In genomic region chr16:276360-277077, GRCh38 we compare ENCODE assay signal across 11 cellular contexts. TPM values are rescaled to one million over a fixed set of nuclear protein-coding genes. Genes with fewer than 3 reads are reported as not detected.
DNase-seq lines count a peak whose midpoint lies in the region; ATAC-seq and TF ChIP-seq lines count a peak whose summit lies in the region.
"Had no signal": no experiment of that assay in that cellular context is flagged by ENCODE, and none has a peak within 500 bp of the region (broad histone marks: within the 10 kb centered on the region; RNA-seq: fewer than 3 reads in every experiment).

No MANE protein-coding gene starts in this region.

- TF ChIP-seq CTCF in GM23338 (conservative IDR thresholded peaks at IDR 0.05; ENCODE audit: low read depth in 2 of 2): no peak

- no peaks in the 10 kb centered on the region; the same call in 2 of the 3 replicates for H3K36me3 Mint-ChIP-seq in GM23338 (ENCODE audit: low read depth)
- H3K36me3 Mint-ChIP-seq in central memory CD8-positive, alpha-beta T cell (ENCODE audit: insufficient read depth): peaks cover 4% of the 10 kb centered on the region
- H3K36me3 Mint-ChIP-seq in natural killer cell treated with Interleukin-12 subunit alpha and Interleukin-12 subunit beta and Interleukin-15 and Interleukin-18, amount 100 ng/mL, for 72 hours: no peaks in the 10 kb centered on the region

- peak overlapping the region; percentile 71 for H3K4me3 Mint-ChIP-seq in GM23338
- peak overlapping the region; percentile 48 for H3K4me3 Mint-ChIP-seq in central memory CD8-positive, alpha-beta T cell
- peak overlapping the region; percentile 42 for H3K4me3 Mint-ChIP-seq in natural killer cell treated with Interleukin-12 subunit alpha and Interleukin-12 subunit beta and Interleukin-15 and Interleukin-18, amount 100 ng/mL, for 72 hours

- no peaks in the 10 kb centered on the region for H3K4me1 Mint-ChIP-seq in GM23338
- H3K4me1 Mint-ChIP-seq in central memory CD8-positive, alpha-beta T cell: peaks cover 6% of the 10 kb centered on the region
- peaks cover 6 to 7% of the 10 kb centered on the region in 2 donors for H3K4me1 Mint-ChIP-seq in natural killer cell treated with Interleukin-12 subunit alpha and Interleukin-12 subunit beta and Interleukin-15 and Interleukin-18, amount 100 ng/mL, for 72 hours (ENCODE audit: low read depth in 2 of 2)

- H3K27ac Mint-ChIP-seq in GM23338: no peak overlapping the region
- no peak overlapping the region for H3K27ac Mint-ChIP-seq in central memory CD8-positive, alpha-beta T cell (ENCODE audit: low read depth)
- H3K27ac Mint-ChIP-seq in natural killer cell treated with Interleukin-12 subunit alpha and Interleukin-12 subunit beta and Interleukin-15 and Interleukin-18, amount 100 ng/mL, for 72 hours: no peak overlapping the region

- peaks cover 4% of the 10 kb centered on the region; the same call in 1 of the 2 replicates for H3F3A ChIP-seq in GM23338 (replicated peaks; ENCODE audit: low read depth)

- H3K79me2 ChIP-seq in GM23338 (replicated peaks; ENCODE audit: insufficient read depth): no peaks in the 10 kb centered on the region
- H3K79me2 ChIP-seq: hepatocyte had no signal

- H3K4me3 ChIP-seq in GM23338: peak overlapping the region; percentile 63; the same call in 1 of the 2 replicates
- H3K4me3 ChIP-seq: hepatocyte, SK-N-MC had no signal

- no peaks in the 10 kb centered on the region for H3K9me3 Mint-ChIP-seq in GM23338
- H3K9me3 Mint-ChIP-seq in central memory CD8-positive, alpha-beta T cell: no peaks in the 10 kb centered on the region
- no peaks in the 10 kb centered on the region for H3K9me3 Mint-ChIP-seq in natural killer cell treated with Interleukin-12 subunit alpha and Interleukin-12 subunit beta and Interleukin-15 and Interleukin-18, amount 100 ng/mL, for 72 hours

- peaks cover 59% of the 10 kb centered on the region for H3K27me3 ChIP-seq in GM23338 (ENCODE audit: insufficient read depth)

- no peaks in the 10 kb centered on the region for H3K9me2 ChIP-seq in GM23338 (ENCODE audit: insufficient read depth)

- no peak for DNase-seq in GM23338 (ENCODE audit: low spot score)
- no peak for DNase-seq in central memory CD8-positive, alpha-beta T cell (ENCODE audit: low spot score in 2 of 2)
- no peak for DNase-seq in natural killer cell treated with Interleukin-12 subunit alpha and Interleukin-12 subunit beta and Interleukin-15 and Interleukin-18, amount 100 ng/mL, for 72 hours (ENCODE audit: low spot score)
- no peak for DNase-seq in caudate nucleus (lab: John Stamatoyannopoulos, UW)
- no peak for DNase-seq in GDM1 (lab: John Stamatoyannopoulos, UW)
- DNase-seq: COR-L47, cortex of kidney, NCI-H446 treated with DMSO at 0.1 percent for 48 hours had no signal

- 0 out of 2 replicates have a peak, but pooled peaks cover 2% of the 10 kb centered on the region for H4K20me1 ChIP-seq in GM23338 (replicated peaks; ENCODE audit: insufficient read depth)

- ATAC-seq in GM23338 (no peak), GM18520 (IDR thresholded peaks at IDR 0.05; ENCODE audit: unreplicated experiment) (no peak)
- ATAC-seq in central memory CD8-positive, alpha-beta T cell (replicated peaks; ENCODE audit: extremely low read depth, poor library complexity, severe bottlenecking): no peak
- no peak for ATAC-seq in natural killer cell treated with Interleukin-12 subunit alpha and Interleukin-12 subunit beta and Interleukin-15 and Interleukin-18, amount 100 ng/mL, for 72 hours

- H2AFZ ChIP-seq in GM23338: 0 out of 2 replicates have a peak overlapping the region, but pooled peaks have one; percentile 23
- H2AFZ ChIP-seq: hepatocyte had no signal

- peaks cover 42% of the 10 kb centered on the region for H3K27me3 Mint-ChIP-seq in GM23338 (ENCODE audit: insufficient read depth, low read depth, poor library complexity)
- peaks cover 5% of the 10 kb centered on the region for H3K27me3 Mint-ChIP-seq in central memory CD8-positive, alpha-beta T cell
- H3K27me3 Mint-ChIP-seq in natural killer cell treated with Interleukin-12 subunit alpha and Interleukin-12 subunit beta and Interleukin-15 and Interleukin-18, amount 100 ng/mL, for 72 hours: no peaks in the 10 kb centered on the region

- no peaks in the 10 kb centered on the region for H3K4me1 ChIP-seq in GM23338 (ENCODE audit: insufficient read depth)

- H3K4me2 ChIP-seq in GM23338: no peak overlapping the region; the same call in 1 of the 2 replicates

- H3K36me3 ChIP-seq in GM23338 (ENCODE audit: insufficient read depth): no peaks in the 10 kb centered on the region

- H3K27ac ChIP-seq in GM23338 (ENCODE audit: low read depth) (no peak overlapping the region), caudate nucleus (ENCODE audit: low read depth, low read length) (no peak overlapping the region)
- H3K27ac ChIP-seq: hepatocyte, SK-N-MC had no signal

TF ChIP-seq in GM23338, 12 proteins besides CTCF, POLR2A, EP300 and RAD21 (continues in another document):
- TF ChIP-seq EZH2 (IDR thresholded peaks at IDR 0.05; ENCODE audit: low read depth, unreplicated experiment): no peak
- no peak for TF ChIP-seq CREB1 (CRISPR knock-in tag; IDR thresholded peaks at IDR 0.05; ENCODE audit: low read depth)
- no peak for TF ChIP-seq ZNF114 (CRISPR knock-in tag; IDR thresholded peaks at IDR 0.05)
- TF ChIP-seq STAT1 (IDR thresholded peaks at IDR 0.05; ENCODE audit: unreplicated experiment): no peak
- TF ChIP-seq, protein P1, sequence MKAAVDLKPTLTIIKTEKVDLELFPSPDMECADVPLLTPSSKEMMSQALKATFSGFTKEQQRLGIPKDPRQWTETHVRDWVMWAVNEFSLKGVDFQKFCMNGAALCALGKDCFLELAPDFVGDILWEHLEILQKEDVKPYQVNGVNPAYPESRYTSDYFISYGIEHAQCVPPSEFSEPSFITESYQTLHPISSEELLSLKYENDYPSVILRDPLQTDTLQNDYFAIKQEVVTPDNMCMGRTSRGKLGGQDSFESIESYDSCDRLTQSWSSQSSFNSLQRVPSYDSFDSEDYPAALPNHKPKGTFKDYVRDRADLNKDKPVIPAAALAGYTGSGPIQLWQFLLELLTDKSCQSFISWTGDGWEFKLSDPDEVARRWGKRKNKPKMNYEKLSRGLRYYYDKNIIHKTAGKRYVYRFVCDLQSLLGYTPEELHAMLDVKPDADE (IDR thresholded peaks at IDR 0.05): no peak
- no peak for TF ChIP-seq POLR2AphosphoS5 (IDR thresholded peaks at IDR 0.05; ENCODE audit: low read depth)
- TF ChIP-seq NANOG (IDR thresholded peaks at IDR 0.05; ENCODE audit: borderline replicate concordance): no peak
- TF ChIP-seq JUNB (IDR thresholded peaks at IDR 0.05; ENCODE audit: unreplicated experiment): no peak

RNA-seq across cellular contexts. Expression of gene RGS11, which starts 0.8 kb away (rescaled TPM):
- 0.58 and 1.8 TPM in 2 replicates for total RNA-seq in GM23338 (2014; rRNA removed; shearing (Covaris generic))
- polyA plus RNA-seq in GM23338 (2016; fragmentation: Nextera tagmentation; extraction: Ambion mirVana): 0.38 and 0.74 TPM in 2 replicates
- total RNA-seq in natural killer cell treated with Interleukin-12 subunit alpha and Interleukin-12 subunit beta and Interleukin-15 and Interleukin-18, amount 100 ng/mL, for 72 hours: not detected

RNA-seq across cellular contexts. Expression of gene ARHGDIG, which starts 3.9 kb away (rescaled TPM):
- 1.0 and 1.2 TPM in 2 replicates for total RNA-seq in GM23338 (2014; rRNA removed; shearing (Covaris generic))
- 0.24 and 0.78 TPM in 2 replicates for polyA plus RNA-seq in GM23338 (2016; fragmentation: Nextera tagmentation; extraction: Ambion mirVana)
- not detected for total RNA-seq in natural killer cell treated with Interleukin-12 subunit alpha and Interleukin-12 subunit beta and Interleukin-15 and Interleukin-18, amount 100 ng/mL, for 72 hours
- total RNA-seq: hepatocyte had no signal

RNA-seq across cellular contexts. Expression of gene PDIA2, which starts 6.4 kb away (rescaled TPM):
- 0.87 TPM in 1 of 2 replicates, not detected in the other for total RNA-seq in GM23338 (2014; rRNA removed; shearing (Covaris generic))
- 0.39 and 0.52 TPM in 2 replicates for polyA plus RNA-seq in GM23338 (2016; fragmentation: Nextera tagmentation; extraction: Ambion mirVana)
- total RNA-seq in natural killer cell treated with Interleukin-12 subunit alpha and Interleukin-12 subunit beta and Interleukin-15 and Interleukin-18, amount 100 ng/mL, for 72 hours: not detected
- total RNA-seq: hepatocyte had no signal

RNA-seq across cellular contexts. Expression of gene FAM234A, which starts 41.9 kb away (rescaled TPM):
- 57.2 and 128 TPM in 2 replicates for total RNA-seq in GM23338 (2014; rRNA removed; shearing (Covaris generic))
- polyA plus RNA-seq in GM23338 (2016; fragmentation: Nextera tagmentation; extraction: Ambion mirVana): 37.9 and 41.9 TPM in 2 replicates
- 10 to 100 TPM; 10.5 to 13.0 TPM for total RNA-seq in natural killer cell treated with Interleukin-12 subunit alpha and Interleukin-12 subunit beta and Interleukin-15 and Interleukin-18, amount 100 ng/mL, for 72 hours

RNA-seq across cellular contexts. Expression of gene LUC7L, which starts 47.3 kb away (rescaled TPM):
- 114 and 115 TPM in 2 replicates for total RNA-seq in GM23338 (2014; rRNA removed; shearing (Covaris generic))
- 136 and 151 TPM in 2 replicates for polyA plus RNA-seq in GM23338 (2016; fragmentation: Nextera tagmentation; extraction: Ambion mirVana)
- total RNA-seq in natural killer cell treated with Interleukin-12 subunit alpha and Interleukin-12 subunit beta and Interleukin-15 and Interleukin-18, amount 100 ng/mL, for 72 hours: 100 to 1,000 TPM in 1 of 2 donors, 10 to 100 TPM in 1; 54.2 to 115 TPM
